ENCODE assay signal across 1 cellular context in the genomic region with DNA sequence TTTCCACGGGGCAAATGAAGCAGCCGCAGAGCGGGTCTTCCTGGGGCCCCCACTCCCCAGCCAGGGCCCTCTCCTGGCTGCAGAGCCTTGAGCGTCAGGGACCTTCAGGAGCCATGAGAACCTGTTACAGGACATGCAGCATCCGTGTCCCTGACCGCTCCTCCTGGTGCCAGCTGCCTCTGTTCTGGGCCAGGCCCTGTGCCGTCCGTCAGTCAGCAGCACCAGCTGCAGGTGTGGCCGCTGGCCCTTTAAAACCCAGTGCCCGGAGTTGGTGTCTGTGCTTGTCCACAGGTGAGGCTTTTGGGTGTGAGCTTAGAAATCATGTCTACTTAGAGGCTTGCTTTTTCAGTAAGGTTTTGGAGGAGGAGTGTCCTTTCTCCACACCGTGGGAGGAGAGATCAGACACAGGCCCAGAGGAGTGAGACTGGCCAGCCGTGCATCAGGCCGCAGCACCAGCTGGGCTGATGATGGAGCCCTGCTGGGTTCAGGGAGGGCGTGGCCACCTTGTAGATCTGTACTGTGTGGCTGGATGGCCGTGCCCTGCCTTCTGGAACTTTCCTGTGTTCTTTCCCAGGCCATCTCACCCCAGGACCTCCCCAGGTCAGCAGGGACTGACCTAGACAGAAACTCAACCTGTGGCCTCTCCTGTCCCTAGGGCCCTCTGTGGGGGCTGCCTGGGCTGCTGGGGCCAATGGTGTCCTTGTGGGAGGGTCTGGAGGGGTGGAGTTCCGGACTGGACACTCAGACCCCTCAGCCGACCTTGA.
A peak's percentile ranks its signal among the peaks of the same experiment; 100 is the strongest.
TF ChIP-seq lines count a peak whose summit lies in the region.

No MANE protein-coding gene starts in this region.

TF ChIP-seq in HepG2, 621 proteins besides CTCF, POLR2A, EP300 and RAD21 (continued from another document and continues in another):
- TF ChIP-seq SOX6 (IDR thresholded peaks at IDR 0.05) (no peak), SOX6 (CRISPR knock-in tag; IDR thresholded peaks at IDR 0.05) (no peak), ZNF83 (CRISPR knock-in tag; IDR thresholded peaks at IDR 0.05; ENCODE audit: borderline replicate concordance) (no peak), RFX3 (CRISPR knock-in tag; IDR thresholded peaks at IDR 0.05) (no peak), NFE2 (CRISPR knock-in tag; IDR thresholded peaks at IDR 0.05) (no peak), ZC3H4 (CRISPR knock-in tag; IDR thresholded peaks at IDR 0.05; ENCODE audit: borderline replicate concordance) (no peak), SMAD1 (CRISPR knock-in tag; IDR thresholded peaks at IDR 0.05; ENCODE audit: borderline replicate concordance, low read depth) (no peak), THAP11 (CRISPR knock-in tag; IDR thresholded peaks at IDR 0.05) (no peak), SMARCC2 (IDR thresholded peaks at IDR 0.05) (no peak), ZNF256 (CRISPR knock-in tag; conservative IDR thresholded peaks at IDR 0.05) (no peak), ARNT (IDR thresholded peaks at IDR 0.05) (no peak), ZNF549 (CRISPR knock-in tag; IDR thresholded peaks at IDR 0.05) (no peak), ZNF282 (IDR thresholded peaks at IDR 0.05; ENCODE audit: partially characterized antibody) (no peak), TOPORS (CRISPR knock-in tag; IDR thresholded peaks at IDR 0.05) (no peak), MAFF (IDR thresholded peaks at IDR 0.05; ENCODE audit: low read depth, low read length) (no peak), ZNF20 (CRISPR knock-in tag; IDR thresholded peaks at IDR 0.05) (no peak), SIX4 (CRISPR knock-in tag; IDR thresholded peaks at IDR 0.05) (no peak), HDAC6 (IDR thresholded peaks at IDR 0.05; ENCODE audit: low read depth, low read length) (no peak), ZNF737 (CRISPR knock-in tag; IDR thresholded peaks at IDR 0.05; ENCODE audit: borderline replicate concordance) (no peak), ZNF260 (CRISPR knock-in tag; IDR thresholded peaks at IDR 0.05; ENCODE audit: borderline replicate concordance, low read depth) (no peak), ZNF589 (CRISPR knock-in tag; conservative IDR thresholded peaks at IDR 0.05) (no peak), ZNF17 (CRISPR knock-in tag; IDR thresholded peaks at IDR 0.05) (no peak), HCFC1 (IDR thresholded peaks at IDR 0.05; ENCODE audit: low read depth, low read length) (no peak), ZBTB42 (CRISPR knock-in tag; IDR thresholded peaks at IDR 0.05) (no peak), DPF2 (CRISPR knock-in tag; IDR thresholded peaks at IDR 0.05; ENCODE audit: borderline replicate concordance, low read depth) (no peak), ZFYVE20 (CRISPR knock-in tag; IDR thresholded peaks at IDR 0.05; ENCODE audit: borderline replicate concordance, low read depth) (no peak), ZNF33B (CRISPR knock-in tag; IDR thresholded peaks at IDR 0.05) (no peak), GATA4 (IDR thresholded peaks at IDR 0.05; ENCODE audit: borderline replicate concordance, low read depth) (no peak), ZSCAN25 (CRISPR knock-in tag; IDR thresholded peaks at IDR 0.05) (no peak; the same call in 1 of the 2 replicates), KDM5A (IDR thresholded peaks at IDR 0.05; ENCODE audit: borderline replicate concordance, low read length) (no peak), NFYB (CRISPR knock-in tag; IDR thresholded peaks at IDR 0.05) (0 out of 2 replicates have a peak, but pooled peaks have one; percentile 45), ZNF788 (CRISPR knock-in tag; IDR thresholded peaks at IDR 0.05; ENCODE audit: borderline replicate concordance) (no peak), ZNF614 (CRISPR knock-in tag; IDR thresholded peaks at IDR 0.05; ENCODE audit: borderline replicate concordance) (0 out of 2 replicates have a peak, but pooled peaks have one; percentile 37), U2AF2 (IDR thresholded peaks at IDR 0.05; ENCODE audit: low read depth, low read length) (no peak), NR2F2 (IDR thresholded peaks at IDR 0.05; ENCODE audit: borderline replicate concordance, low read depth) (peak; percentile 35; the same call in 1 of the 2 replicates), GPN1 (CRISPR knock-in tag; IDR thresholded peaks at IDR 0.05; ENCODE audit: borderline replicate concordance) (no peak)
- TF ChIP-seq, protein P1, sequence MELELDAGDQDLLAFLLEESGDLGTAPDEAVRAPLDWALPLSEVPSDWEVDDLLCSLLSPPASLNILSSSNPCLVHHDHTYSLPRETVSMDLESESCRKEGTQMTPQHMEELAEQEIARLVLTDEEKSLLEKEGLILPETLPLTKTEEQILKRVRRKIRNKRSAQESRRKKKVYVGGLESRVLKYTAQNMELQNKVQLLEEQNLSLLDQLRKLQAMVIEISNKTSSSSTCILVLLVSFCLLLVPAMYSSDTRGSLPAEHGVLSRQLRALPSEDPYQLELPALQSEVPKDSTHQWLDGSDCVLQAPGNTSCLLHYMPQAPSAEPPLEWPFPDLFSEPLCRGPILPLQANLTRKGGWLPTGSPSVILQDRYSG (CRISPR knock-in tag; IDR thresholded peaks at IDR 0.05) = no peak
- TF ChIP-seq, protein P2, sequence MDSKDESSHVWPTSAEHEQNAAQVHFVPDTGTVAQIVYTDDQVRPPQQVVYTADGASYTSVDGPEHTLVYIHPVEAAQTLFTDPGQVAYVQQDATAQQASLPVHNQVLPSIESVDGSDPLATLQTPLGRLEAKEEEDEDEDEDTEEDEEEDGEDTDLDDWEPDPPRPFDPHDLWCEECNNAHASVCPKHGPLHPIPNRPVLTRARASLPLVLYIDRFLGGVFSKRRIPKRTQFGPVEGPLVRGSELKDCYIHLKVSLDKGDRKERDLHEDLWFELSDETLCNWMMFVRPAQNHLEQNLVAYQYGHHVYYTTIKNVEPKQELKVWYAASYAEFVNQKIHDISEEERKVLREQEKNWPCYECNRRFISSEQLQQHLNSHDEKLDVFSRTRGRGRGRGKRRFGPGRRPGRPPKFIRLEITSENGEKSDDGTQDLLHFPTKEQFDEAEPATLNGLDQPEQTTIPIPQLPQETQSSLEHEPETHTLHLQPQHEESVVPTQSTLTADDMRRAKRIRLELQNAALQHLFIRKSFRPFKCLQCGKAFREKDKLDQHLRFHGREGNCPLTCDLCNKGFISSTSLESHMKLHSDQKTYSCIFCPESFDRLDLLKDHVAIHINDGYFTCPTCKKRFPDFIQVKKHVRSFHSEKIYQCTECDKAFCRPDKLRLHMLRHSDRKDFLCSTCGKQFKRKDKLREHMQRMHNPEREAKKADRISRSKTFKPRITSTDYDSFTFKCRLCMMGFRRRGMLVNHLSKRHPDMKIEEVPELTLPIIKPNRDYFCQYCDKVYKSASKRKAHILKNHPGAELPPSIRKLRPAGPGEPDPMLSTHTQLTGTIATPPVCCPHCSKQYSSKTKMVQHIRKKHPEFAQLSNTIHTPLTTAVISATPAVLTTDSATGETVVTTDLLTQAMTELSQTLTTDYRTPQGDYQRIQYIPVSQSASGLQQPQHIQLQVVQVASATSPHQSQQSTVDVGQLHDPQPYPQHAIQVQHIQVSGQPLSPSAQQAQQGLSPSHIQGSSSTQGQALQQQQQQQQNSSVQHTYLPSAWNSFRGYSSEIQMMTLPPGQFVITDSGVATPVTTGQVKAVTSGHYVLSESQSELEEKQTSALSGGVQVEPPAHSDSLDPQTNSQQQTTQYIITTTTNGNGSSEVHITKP (CRISPR knock-in tag; IDR thresholded peaks at IDR 0.05; ENCODE audit: low read depth) = no peak
- TF ChIP-seq, protein P3, sequence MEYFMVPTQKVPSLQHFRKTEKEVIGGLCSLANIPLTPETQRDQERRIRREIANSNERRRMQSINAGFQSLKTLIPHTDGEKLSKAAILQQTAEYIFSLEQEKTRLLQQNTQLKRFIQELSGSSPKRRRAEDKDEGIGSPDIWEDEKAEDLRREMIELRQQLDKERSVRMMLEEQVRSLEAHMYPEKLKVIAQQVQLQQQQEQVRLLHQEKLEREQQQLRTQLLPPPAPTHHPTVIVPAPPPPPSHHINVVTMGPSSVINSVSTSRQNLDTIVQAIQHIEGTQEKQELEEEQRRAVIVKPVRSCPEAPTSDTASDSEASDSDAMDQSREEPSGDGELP (IDR thresholded peaks at IDR 0.05; ENCODE audit: borderline replicate concordance, low read depth) = peak; percentile 41; the same call in 1 of the 2 replicates
- TF ChIP-seq, protein P4, sequence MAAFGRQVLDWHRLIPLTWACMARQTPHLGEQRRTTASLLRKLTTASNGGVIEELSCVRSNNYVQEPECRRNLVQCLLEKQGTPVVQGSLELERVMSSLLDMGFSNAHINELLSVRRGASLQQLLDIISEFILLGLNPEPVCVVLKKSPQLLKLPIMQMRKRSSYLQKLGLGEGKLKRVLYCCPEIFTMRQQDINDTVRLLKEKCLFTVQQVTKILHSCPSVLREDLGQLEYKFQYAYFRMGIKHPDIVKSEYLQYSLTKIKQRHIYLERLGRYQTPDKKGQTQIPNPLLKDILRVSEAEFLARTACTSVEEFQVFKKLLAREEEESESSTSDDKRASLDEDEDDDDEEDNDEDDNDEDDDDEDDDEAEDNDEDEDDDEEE (CRISPR knock-in tag; IDR thresholded peaks at IDR 0.05) = 0 out of 2 replicates have a peak, but pooled peaks have one; percentile 42
- TF ChIP-seq, protein P5, sequence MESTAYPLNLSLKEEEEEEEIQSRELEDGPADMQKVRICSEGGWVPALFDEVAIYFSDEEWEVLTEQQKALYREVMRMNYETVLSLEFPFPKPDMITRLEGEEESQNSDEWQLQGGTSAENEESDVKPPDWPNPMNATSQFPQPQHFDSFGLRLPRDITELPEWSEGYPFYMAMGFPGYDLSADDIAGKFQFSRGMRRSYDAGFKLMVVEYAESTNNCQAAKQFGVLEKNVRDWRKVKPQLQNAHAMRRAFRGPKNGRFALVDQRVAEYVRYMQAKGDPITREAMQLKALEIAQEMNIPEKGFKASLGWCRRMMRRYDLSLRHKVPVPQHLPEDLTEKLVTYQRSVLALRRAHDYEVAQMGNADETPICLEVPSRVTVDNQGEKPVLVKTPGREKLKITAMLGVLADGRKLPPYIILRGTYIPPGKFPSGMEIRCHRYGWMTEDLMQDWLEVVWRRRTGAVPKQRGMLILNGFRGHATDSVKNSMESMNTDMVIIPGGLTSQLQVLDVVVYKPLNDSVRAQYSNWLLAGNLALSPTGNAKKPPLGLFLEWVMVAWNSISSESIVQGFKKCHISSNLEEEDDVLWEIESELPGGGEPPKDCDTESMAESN (CRISPR knock-in tag; conservative IDR thresholded peaks at IDR 0.05) = peak; percentile 22; the same call in 1 of the 2 replicates
- TF ChIP-seq, protein P6, sequence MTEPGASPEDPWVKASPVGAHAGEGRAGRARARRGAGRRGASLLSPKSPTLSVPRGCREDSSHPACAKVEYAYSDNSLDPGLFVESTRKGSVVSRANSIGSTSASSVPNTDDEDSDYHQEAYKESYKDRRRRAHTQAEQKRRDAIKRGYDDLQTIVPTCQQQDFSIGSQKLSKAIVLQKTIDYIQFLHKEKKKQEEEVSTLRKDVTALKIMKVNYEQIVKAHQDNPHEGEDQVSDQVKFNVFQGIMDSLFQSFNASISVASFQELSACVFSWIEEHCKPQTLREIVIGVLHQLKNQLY (CRISPR knock-in tag; IDR thresholded peaks at IDR 0.05) = no peak
- TF ChIP-seq, protein P7, sequence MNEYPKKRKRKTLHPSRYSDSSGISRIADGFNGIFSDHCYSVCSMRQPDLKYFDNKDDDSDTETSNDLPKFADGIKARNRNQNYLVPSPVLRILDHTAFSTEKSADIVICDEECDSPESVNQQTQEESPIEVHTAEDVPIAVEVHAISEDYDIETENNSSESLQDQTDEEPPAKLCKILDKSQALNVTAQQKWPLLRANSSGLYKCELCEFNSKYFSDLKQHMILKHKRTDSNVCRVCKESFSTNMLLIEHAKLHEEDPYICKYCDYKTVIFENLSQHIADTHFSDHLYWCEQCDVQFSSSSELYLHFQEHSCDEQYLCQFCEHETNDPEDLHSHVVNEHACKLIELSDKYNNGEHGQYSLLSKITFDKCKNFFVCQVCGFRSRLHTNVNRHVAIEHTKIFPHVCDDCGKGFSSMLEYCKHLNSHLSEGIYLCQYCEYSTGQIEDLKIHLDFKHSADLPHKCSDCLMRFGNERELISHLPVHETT (CRISPR knock-in tag; conservative IDR thresholded peaks at IDR 0.05) = no peak
- TF ChIP-seq, protein P8, sequence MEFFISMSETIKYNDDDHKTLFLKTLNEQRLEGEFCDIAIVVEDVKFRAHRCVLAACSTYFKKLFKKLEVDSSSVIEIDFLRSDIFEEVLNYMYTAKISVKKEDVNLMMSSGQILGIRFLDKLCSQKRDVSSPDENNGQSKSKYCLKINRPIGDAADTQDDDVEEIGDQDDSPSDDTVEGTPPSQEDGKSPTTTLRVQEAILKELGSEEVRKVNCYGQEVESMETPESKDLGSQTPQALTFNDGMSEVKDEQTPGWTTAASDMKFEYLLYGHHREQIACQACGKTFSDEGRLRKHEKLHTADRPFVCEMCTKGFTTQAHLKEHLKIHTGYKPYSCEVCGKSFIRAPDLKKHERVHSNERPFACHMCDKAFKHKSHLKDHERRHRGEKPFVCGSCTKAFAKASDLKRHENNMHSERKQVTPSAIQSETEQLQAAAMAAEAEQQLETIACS (CRISPR knock-in tag; IDR thresholded peaks at IDR 0.05) = no peak
- TF ChIP-seq, protein P9, sequence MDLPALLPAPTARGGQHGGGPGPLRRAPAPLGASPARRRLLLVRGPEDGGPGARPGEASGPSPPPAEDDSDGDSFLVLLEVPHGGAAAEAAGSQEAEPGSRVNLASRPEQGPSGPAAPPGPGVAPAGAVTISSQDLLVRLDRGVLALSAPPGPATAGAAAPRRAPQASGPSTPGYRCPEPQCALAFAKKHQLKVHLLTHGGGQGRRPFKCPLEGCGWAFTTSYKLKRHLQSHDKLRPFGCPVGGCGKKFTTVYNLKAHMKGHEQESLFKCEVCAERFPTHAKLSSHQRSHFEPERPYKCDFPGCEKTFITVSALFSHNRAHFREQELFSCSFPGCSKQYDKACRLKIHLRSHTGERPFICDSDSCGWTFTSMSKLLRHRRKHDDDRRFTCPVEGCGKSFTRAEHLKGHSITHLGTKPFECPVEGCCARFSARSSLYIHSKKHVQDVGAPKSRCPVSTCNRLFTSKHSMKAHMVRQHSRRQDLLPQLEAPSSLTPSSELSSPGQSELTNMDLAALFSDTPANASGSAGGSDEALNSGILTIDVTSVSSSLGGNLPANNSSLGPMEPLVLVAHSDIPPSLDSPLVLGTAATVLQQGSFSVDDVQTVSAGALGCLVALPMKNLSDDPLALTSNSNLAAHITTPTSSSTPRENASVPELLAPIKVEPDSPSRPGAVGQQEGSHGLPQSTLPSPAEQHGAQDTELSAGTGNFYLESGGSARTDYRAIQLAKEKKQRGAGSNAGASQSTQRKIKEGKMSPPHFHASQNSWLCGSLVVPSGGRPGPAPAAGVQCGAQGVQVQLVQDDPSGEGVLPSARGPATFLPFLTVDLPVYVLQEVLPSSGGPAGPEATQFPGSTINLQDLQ (CRISPR knock-in tag; IDR thresholded peaks at IDR 0.05) = no peak
- TF ChIP-seq, protein P10, sequence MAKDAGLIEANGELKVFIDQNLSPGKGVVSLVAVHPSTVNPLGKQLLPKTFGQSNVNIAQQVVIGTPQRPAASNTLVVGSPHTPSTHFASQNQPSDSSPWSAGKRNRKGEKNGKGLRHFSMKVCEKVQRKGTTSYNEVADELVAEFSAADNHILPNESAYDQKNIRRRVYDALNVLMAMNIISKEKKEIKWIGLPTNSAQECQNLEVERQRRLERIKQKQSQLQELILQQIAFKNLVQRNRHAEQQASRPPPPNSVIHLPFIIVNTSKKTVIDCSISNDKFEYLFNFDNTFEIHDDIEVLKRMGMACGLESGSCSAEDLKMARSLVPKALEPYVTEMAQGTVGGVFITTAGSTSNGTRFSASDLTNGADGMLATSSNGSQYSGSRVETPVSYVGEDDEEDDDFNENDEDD (CRISPR knock-in tag; IDR thresholded peaks at IDR 0.05; ENCODE audit: borderline replicate concordance) = peak; percentile 31; the same call in 1 of the 2 replicates
